Comparison of ENCODE assay signal across 8 cellular contexts in the genomic region with DNA sequence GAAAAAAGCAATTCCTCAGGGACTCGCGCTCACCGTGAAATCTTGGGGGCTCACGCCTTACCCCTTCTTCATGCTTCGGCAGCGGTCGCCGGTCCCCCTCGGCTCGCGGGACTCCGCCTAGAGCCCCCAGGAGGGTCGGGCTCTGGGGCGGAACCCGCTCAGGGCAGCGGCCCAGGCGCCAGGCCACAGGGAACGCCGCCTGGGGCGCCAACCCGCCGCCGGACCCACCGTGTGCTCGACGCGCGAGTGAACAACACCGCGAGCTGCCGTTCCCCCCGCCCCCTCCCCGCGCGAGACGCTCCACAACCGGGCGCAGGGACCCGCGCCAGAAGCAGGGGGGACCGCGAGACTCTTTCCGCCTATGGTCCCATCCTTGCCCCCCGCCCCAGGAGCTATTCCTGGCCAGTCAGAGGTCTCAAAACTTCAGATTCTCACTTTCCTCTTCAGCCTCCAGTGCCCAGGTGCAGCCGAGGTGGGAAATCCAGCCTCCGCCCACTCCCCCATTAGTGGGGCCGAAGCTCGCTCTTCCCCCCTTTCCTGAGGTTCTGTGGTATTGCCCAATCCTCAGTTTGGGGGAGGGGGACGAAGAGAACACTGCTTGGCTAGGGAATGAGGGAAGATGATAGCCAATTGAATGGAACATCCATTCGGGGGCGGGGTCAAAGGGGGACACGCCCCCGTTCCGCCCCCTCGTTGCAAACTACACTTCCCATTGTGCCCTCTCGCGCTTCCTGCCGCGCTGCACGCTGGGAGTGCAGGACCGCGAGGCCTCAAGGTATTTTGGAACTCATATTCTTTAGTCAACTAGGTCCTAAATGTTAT. TPM values are rescaled to one million over a fixed set of nuclear protein-coding genes. Genes with fewer than 3 reads are reported as not detected.
DNase-seq lines count a peak whose midpoint lies in the region; ATAC-seq and TF ChIP-seq lines count a peak whose summit lies in the region.

WASF1 (minus strand) TSS at position 265 of the 822 bp plus-strand sequence. CDS start 52,069 bp downstream, outside the sequence.

- TF ChIP-seq CTCF in hepatocyte (IDR thresholded peaks at IDR 0.05; ENCODE audit: poor library complexity) (no peak), vagina (IDR thresholded peaks at IDR 0.05) (no peak)

- peaks cover 12% of the 10 kb centered on the region for H3K4me1 ChIP-seq in hepatocyte (ENCODE audit: insufficient read depth)
- H3K4me1 ChIP-seq in rectal smooth muscle tissue (ENCODE audit: control insufficient read depth, insufficient read depth, low read length), result peaks cover 10% of the 10 kb centered on the region
- peaks cover 38% of the 10 kb centered on the region for H3K4me1 ChIP-seq in vagina

- peak; percentile 86 for ATAC-seq in GM18502 (IDR thresholded peaks at IDR 0.05; ENCODE audit: poor library complexity, unreplicated experiment)
- peak; percentile 88 for ATAC-seq in HG02981 (IDR thresholded peaks at IDR 0.05; ENCODE audit: unreplicated experiment)

- H3K27ac ChIP-seq in hepatocyte (peak within 1 kb of the TSS; percentile 93), rectal smooth muscle tissue (ENCODE audit: low read depth, low read length) (peak within 1 kb of the TSS; percentile 88), vagina (peak within 1 kb of the TSS; percentile 81)

- H4K20me1 ChIP-seq in hepatocyte (ENCODE audit: insufficient read depth, poor library complexity, severe bottlenecking), result peaks cover 20% of the 10 kb centered on the region

- H3K36me3 ChIP-seq in hepatocyte (replicated peaks; ENCODE audit: insufficient read depth, low read depth) (no peaks in the 10 kb centered on the region), rectal smooth muscle tissue (ENCODE audit: control insufficient read depth, insufficient read depth, low read length) (peaks cover 2% of the 10 kb centered on the region), vagina (no peaks in the 10 kb centered on the region)

- H3K4me2 ChIP-seq in hepatocyte, result peak within 1 kb of the TSS; percentile 87

- H3K79me2 ChIP-seq in hepatocyte, result peaks cover 81% of the 10 kb centered on the region

- 2% methylated on average over 37 of the region's 62 CpGs for WGBS in hepatocyte (ENCODE audit: low lambda C conversion rate, missing lambda C conversion rate)

- DNase-seq in NCI-H2029 (lab: John Stamatoyannopoulos, UW), result peak; percentile 95
- DNase-seq in T-helper 9 cell, result peak; percentile 84
- peak; percentile 99 for DNase-seq in astrocyte of the hippocampus (ENCODE audit: low read depth, low spot score)
- DNase-seq in hepatocyte (ENCODE audit: low spot score), result peak; percentile 97
- peak in 1 of 2 donors; percentile 98 for DNase-seq in vagina (ENCODE audit: extremely low spot score in 2 of 2)

- H3K27me3 ChIP-seq in hepatocyte (no peaks in the 10 kb centered on the region), rectal smooth muscle tissue (ENCODE audit: control insufficient read depth, insufficient read depth, low read length) (no peaks in the 10 kb centered on the region), vagina (no peaks in the 10 kb centered on the region)

- TF ChIP-seq POLR2A in vagina (IDR thresholded peaks at IDR 0.05), result peak in 1 of 2 donors; percentile 48

- H3K9me3 ChIP-seq in hepatocyte (ENCODE audit: low read depth) (no peaks in the 10 kb centered on the region), vagina (no peaks in the 10 kb centered on the region)

- intact Hi-C loops in vagina (cut with DNase I), result loop anchor here (10.0 kb wide), 1 partner anchor 215 kb away; no protein-coding TSS in a partner anchor

- H3K9ac ChIP-seq in rectal smooth muscle tissue (ENCODE audit: low read length), result peak within 1 kb of the TSS; percentile 64

- H3K4me3 ChIP-seq in hepatocyte (peak within 1 kb of the TSS; percentile 62), rectal smooth muscle tissue (ENCODE audit: low read length) (peak within 1 kb of the TSS; percentile 94), vagina (peak within 1 kb of the TSS; percentile 86 to 91)

- H2AFZ ChIP-seq in hepatocyte, result peak within 1 kb of the TSS; percentile 82

- no peaks in the 10 kb centered on the region for H3K9me2 ChIP-seq in hepatocyte (replicated peaks; ENCODE audit: insufficient read depth)

RNA-seq across cellular contexts. Expression of gene WASF1, which starts in this region (rescaled TPM):
- total RNA-seq in hepatocyte (14.1 and 15.8 TPM in 2 replicates), vagina (20.1 TPM)
- 23.2 and 24.6 TPM in 2 replicates for polyA plus RNA-seq in hepatocyte
